1 cellular context compared by ENCODE assay signal in genomic region chr2:241563571-241563980, GRCh38.
TF ChIP-seq lines count a peak whose summit lies in the region.

No MANE protein-coding gene starts in this region.

TF ChIP-seq in GM23338, 12 proteins besides CTCF, POLR2A, EP300 and RAD21 (continued from another document):
- TF ChIP-seq, protein P1, sequence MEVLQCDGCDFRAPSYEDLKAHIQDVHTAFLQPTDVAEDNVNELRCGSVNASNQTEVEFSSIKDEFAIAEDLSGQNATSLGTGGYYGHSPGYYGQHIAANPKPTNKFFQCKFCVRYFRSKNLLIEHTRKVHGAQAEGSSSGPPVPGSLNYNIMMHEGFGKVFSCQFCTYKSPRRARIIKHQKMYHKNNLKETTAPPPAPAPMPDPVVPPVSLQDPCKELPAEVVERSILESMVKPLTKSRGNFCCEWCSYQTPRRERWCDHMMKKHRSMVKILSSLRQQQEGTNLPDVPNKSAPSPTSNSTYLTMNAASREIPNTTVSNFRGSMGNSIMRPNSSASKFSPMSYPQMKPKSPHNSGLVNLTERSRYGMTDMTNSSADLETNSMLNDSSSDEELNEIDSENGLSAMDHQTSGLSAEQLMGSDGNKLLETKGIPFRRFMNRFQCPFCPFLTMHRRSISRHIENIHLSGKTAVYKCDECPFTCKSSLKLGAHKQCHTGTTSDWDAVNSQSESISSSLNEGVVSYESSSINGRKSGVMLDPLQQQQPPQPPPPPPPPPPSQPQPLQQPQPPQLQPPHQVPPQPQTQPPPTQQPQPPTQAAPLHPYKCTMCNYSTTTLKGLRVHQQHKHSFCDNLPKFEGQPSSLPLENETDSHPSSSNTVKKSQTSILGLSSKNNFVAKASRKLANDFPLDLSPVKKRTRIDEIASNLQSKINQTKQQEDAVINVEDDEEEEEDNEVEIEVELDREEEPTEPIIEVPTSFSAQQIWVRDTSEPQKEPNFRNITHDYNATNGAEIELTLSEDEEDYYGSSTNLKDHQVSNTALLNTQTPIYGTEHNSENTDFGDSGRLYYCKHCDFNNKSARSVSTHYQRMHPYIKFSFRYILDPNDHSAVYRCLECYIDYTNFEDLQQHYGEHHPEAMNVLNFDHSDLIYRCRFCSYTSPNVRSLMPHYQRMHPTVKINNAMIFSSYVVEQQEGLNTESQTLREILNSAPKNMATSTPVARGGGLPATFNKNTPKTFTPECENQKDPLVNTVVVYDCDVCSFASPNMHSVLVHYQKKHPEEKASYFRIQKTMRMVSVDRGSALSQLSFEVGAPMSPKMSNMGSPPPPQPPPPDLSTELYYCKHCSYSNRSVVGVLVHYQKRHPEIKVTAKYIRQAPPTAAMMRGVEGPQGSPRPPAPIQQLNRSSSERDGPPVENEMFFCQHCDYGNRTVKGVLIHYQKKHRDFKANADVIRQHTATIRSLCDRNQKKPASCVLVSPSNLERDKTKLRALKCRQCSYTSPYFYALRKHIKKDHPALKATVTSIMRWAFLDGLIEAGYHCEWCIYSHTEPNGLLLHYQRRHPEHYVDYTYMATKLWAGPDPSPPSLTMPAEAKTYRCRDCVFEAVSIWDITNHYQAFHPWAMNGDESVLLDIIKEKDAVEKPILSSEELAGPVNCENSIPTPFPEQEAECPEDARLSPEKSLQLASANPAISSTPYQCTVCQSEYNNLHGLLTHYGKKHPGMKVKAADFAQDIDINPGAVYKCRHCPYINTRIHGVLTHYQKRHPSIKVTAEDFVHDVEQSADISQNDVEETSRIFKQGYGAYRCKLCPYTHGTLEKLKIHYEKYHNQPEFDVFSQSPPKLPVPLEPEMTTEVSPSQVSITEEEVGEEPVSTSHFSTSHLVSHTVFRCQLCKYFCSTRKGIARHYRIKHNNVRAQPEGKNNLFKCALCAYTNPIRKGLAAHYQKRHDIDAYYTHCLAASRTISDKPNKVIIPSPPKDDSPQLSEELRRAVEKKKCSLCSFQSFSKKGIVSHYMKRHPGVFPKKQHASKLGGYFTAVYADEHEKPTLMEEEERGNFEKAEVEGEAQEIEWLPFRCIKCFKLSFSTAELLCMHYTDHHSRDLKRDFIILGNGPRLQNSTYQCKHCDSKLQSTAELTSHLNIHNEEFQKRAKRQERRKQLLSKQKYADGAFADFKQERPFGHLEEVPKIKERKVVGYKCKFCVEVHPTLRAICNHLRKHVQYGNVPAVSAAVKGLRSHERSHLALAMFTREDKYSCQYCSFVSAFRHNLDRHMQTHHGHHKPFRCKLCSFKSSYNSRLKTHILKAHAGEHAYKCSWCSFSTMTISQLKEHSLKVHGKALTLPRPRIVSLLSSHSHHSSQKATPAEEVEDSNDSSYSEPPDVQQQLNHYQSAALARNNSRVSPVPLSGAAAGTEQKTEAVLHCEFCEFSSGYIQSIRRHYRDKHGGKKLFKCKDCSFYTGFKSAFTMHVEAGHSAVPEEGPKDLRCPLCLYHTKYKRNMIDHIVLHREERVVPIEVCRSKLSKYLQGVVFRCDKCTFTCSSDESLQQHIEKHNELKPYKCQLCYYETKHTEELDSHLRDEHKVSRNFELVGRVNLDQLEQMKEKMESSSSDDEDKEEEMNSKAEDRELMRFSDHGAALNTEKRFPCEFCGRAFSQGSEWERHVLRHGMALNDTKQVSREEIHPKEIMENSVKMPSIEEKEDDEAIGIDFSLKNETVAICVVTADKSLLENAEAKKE (CRISPR knock-in tag; IDR thresholded peaks at IDR 0.05): no peak
- TF ChIP-seq EZH2 (IDR thresholded peaks at IDR 0.05; ENCODE audit: low read depth, unreplicated experiment) (no peak), ZNF331 (CRISPR knock-in tag; IDR thresholded peaks at IDR 0.05; ENCODE audit: low read depth) (no peak), CREB1 (CRISPR knock-in tag; IDR thresholded peaks at IDR 0.05; ENCODE audit: low read depth) (no peak), NANOG (IDR thresholded peaks at IDR 0.05; ENCODE audit: borderline replicate concordance) (no peak)
- TF ChIP-seq, protein P2, sequence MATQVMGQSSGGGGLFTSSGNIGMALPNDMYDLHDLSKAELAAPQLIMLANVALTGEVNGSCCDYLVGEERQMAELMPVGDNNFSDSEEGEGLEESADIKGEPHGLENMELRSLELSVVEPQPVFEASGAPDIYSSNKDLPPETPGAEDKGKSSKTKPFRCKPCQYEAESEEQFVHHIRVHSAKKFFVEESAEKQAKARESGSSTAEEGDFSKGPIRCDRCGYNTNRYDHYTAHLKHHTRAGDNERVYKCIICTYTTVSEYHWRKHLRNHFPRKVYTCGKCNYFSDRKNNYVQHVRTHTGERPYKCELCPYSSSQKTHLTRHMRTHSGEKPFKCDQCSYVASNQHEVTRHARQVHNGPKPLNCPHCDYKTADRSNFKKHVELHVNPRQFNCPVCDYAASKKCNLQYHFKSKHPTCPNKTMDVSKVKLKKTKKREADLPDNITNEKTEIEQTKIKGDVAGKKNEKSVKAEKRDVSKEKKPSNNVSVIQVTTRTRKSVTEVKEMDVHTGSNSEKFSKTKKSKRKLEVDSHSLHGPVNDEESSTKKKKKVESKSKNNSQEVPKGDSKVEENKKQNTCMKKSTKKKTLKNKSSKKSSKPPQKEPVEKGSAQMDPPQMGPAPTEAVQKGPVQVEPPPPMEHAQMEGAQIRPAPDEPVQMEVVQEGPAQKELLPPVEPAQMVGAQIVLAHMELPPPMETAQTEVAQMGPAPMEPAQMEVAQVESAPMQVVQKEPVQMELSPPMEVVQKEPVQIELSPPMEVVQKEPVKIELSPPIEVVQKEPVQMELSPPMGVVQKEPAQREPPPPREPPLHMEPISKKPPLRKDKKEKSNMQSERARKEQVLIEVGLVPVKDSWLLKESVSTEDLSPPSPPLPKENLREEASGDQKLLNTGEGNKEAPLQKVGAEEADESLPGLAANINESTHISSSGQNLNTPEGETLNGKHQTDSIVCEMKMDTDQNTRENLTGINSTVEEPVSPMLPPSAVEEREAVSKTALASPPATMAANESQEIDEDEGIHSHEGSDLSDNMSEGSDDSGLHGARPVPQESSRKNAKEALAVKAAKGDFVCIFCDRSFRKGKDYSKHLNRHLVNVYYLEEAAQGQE (IDR thresholded peaks at IDR 0.05; ENCODE audit: unreplicated experiment): no peak
- TF ChIP-seq, protein P3, sequence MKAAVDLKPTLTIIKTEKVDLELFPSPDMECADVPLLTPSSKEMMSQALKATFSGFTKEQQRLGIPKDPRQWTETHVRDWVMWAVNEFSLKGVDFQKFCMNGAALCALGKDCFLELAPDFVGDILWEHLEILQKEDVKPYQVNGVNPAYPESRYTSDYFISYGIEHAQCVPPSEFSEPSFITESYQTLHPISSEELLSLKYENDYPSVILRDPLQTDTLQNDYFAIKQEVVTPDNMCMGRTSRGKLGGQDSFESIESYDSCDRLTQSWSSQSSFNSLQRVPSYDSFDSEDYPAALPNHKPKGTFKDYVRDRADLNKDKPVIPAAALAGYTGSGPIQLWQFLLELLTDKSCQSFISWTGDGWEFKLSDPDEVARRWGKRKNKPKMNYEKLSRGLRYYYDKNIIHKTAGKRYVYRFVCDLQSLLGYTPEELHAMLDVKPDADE (IDR thresholded peaks at IDR 0.05): no peak
